Comparison of ENCODE assay signal across 24 cellular contexts in genomic region chr17:82644148-82644547, GRCh38. TPM values are rescaled to one million over a fixed set of nuclear protein-coding genes. Genes with fewer than 3 reads are reported as not detected.
A peak's percentile ranks its signal among the peaks of the same experiment; 100 is the strongest.
DNase-seq lines count a peak whose midpoint lies in the region; ATAC-seq and TF ChIP-seq lines count a peak whose summit lies in the region.
"Had no signal": no experiment of that assay in that cellular context is flagged by ENCODE, and none has a peak within 500 bp of the region (broad histone marks: within the 10 kb centered on the region; RNA-seq: fewer than 3 reads in every experiment).

No MANE protein-coding gene starts in this region.

- no peak for TF ChIP-seq CTCF in DND-41 (IDR thresholded peaks at IDR 0.05; ENCODE audit: borderline replicate concordance, extremely low read depth, low read length, poor library complexity, severe bottlenecking)
- no peak for TF ChIP-seq CTCF in endodermal cell (conservative IDR thresholded peaks at IDR 0.05)
- TF ChIP-seq CTCF in nephron progenitor cell (IDR thresholded peaks at IDR 0.05): no peak
- TF ChIP-seq CTCF in omental fat pad (IDR thresholded peaks at IDR 0.05): no peak

- H3K36me3 ChIP-seq in BLaER1 (peaks cover 67% of the 10 kb centered on the region), DND-41 (ENCODE audit: insufficient read depth, low read length) (peaks cover 65% of the 10 kb centered on the region), endodermal cell (ENCODE audit: control insufficient read depth, insufficient read depth, low read length) (peaks cover 56% of the 10 kb centered on the region)

- H3K27me3 Mint-ChIP-seq in endodermal cell (ENCODE audit: insufficient read depth) (no peaks in the 10 kb centered on the region), nephron progenitor cell (ENCODE audit: low read depth, poor library complexity) (peaks cover 2% of the 10 kb centered on the region)

- H3K27ac Mint-ChIP-seq in endodermal cell (peak overlapping the region; percentile 44), nephron progenitor cell (peak overlapping the region; percentile 78)

- H3K9me3 Mint-ChIP-seq in endodermal cell: no peaks in the 10 kb centered on the region
- H3K9me3 Mint-ChIP-seq in nephron progenitor cell: no peaks in the 10 kb centered on the region
- H3K9me3 Mint-ChIP-seq: CD8-positive, alpha-beta memory T cell had no signal

- H3K4me3 Mint-ChIP-seq in endodermal cell (no peak overlapping the region), nephron progenitor cell (no peak overlapping the region)

- 82 to 97% methylated on average over 2 to 5 of the region's 5 CpGs for WGBS in endodermal cell (ENCODE audit: insufficient coverage in 1 of 2, insufficient read length in 1 of 2), 2 experiments

- H3K79me2 ChIP-seq in DND-41 (ENCODE audit: insufficient read depth, low read length): peaks cover 89% of the 10 kb centered on the region

- H2AFZ ChIP-seq in DND-41 (ENCODE audit: low read depth, low read length): no peak overlapping the region

- H3K27ac ChIP-seq in BLaER1 (no peak overlapping the region), DND-41 (ENCODE audit: low read length) (no peak overlapping the region), endodermal cell (ENCODE audit: low read depth, low read length) (no peak overlapping the region), caudate nucleus (ENCODE audit: low read depth, low read length) (no peak overlapping the region)

- H3K36me3 Mint-ChIP-seq in endodermal cell (ENCODE audit: low read depth): peaks cover 55% of the 10 kb centered on the region
- peaks cover 48% of the 10 kb centered on the region for H3K36me3 Mint-ChIP-seq in nephron progenitor cell (ENCODE audit: low read depth)

- no peak overlapping the region for H3K4me2 ChIP-seq in BLaER1
- H3K4me2 ChIP-seq in DND-41 (ENCODE audit: insufficient read depth, low read length): 0 out of 2 replicates have a peak overlapping the region, but pooled peaks have one; percentile 8

- H4K20me1 ChIP-seq in BLaER1: peaks cover 91% of the 10 kb centered on the region
- peaks cover 71% of the 10 kb centered on the region for H4K20me1 ChIP-seq in DND-41 (ENCODE audit: insufficient read depth, low read length)

- no peak for ATAC-seq in DND-41 (ENCODE audit: insufficient read depth, low read depth)
- no peak for ATAC-seq in HG03457 (IDR thresholded peaks at IDR 0.05; ENCODE audit: unreplicated experiment)
- ATAC-seq in omental fat pad (ENCODE audit: low FRiP score): no peak
- ATAC-seq: HCT116, PC-3 had no signal

- H3K4me3 ChIP-seq in BLaER1 (no peak overlapping the region), DND-41 (ENCODE audit: low read depth in 1 of 2, low read length in 2 of 2) (no peak overlapping the region), endodermal cell (ENCODE audit: low read length) (no peak overlapping the region)

- H3K9me3 ChIP-seq in BLaER1 (no peaks in the 10 kb centered on the region), DND-41 (ENCODE audit: insufficient read depth, low read length, severe bottlenecking) (no peaks in the 10 kb centered on the region), endodermal cell (ENCODE audit: control insufficient read depth, low read length) (no peaks in the 10 kb centered on the region)

- H3K27me3 ChIP-seq in BLaER1 (no peaks in the 10 kb centered on the region), DND-41 (ENCODE audit: insufficient read depth, low read length, poor library complexity) (no peaks in the 10 kb centered on the region), endodermal cell (ENCODE audit: control insufficient read depth, insufficient read depth, low read length, poor library complexity, severe bottlenecking) (no peaks in the 10 kb centered on the region)

- H3K9ac ChIP-seq in BLaER1 (peak overlapping the region; percentile 48; the same call in 1 of the 2 replicates), DND-41 (ENCODE audit: low read depth, low read length) (no peak overlapping the region), endodermal cell (ENCODE audit: extremely low read depth, low read length, poor library complexity, severe bottlenecking) (no peak overlapping the region)

- H3K4me1 ChIP-seq in BLaER1: peaks cover 27% of the 10 kb centered on the region
- peaks cover 27% of the 10 kb centered on the region for H3K4me1 ChIP-seq in DND-41 (ENCODE audit: insufficient read depth, low read length)
- H3K4me1 ChIP-seq in endodermal cell (ENCODE audit: control insufficient read depth, insufficient read depth, low read length): no peaks in the 10 kb centered on the region

- H3K4me1 Mint-ChIP-seq in endodermal cell (peaks cover 4% of the 10 kb centered on the region), nephron progenitor cell (peaks cover 36% of the 10 kb centered on the region)

- DNase-seq in DND-41 (no peak), endodermal cell (no peak), nephron progenitor cell (no peak), T-helper 9 cell (no peak), caudate nucleus (lab: John Stamatoyannopoulos, UW) (no peak), omental fat pad (ENCODE audit: low spot score) (no peak)
- DNase-seq: C1 segment of cervical spinal cord; CD8-positive, alpha-beta memory T cell; DMS 273 treated with DMSO at 0.1 percent for 48 hours; DMS79; Karpas-422; NCI-H1092 treated with DMSO at 0.1 percent for 48 hours; NCI-H1436; NCI-H187; NCI-H2081 treated with DMSO at 0.1 percent for 48 hours; NCI-H446; NCI-H526; NCI-H82; NK-92 treated with Interleukin-12 subunit alpha and Interleukin-12 subunit beta, amount 100 ng/mL, for 24 hours; PC-3; SHP77 had no signal

RNA-seq across cellular contexts. Expression of gene WDR45B, which starts 4.1 kb away (rescaled TPM):
- total RNA-seq in endodermal cell (10 to 100 TPM; 75.3 to 79.1 TPM), omental fat pad (100 to 1,000 TPM in 1 of 4 donors, 10 to 100 TPM in 3; 63.0 to 139 (median 86.0) TPM)
- 79.0 TPM for polyA plus RNA-seq in endodermal cell (2013, experiment 1 of 2)
- 79.4 TPM for polyA plus RNA-seq in endodermal cell (2013, experiment 2 of 2)

RNA-seq across cellular contexts. Expression of gene RAB40B, which starts 54.4 kb away (rescaled TPM):
- total RNA-seq in endodermal cell: 1 to 10 TPM; 1.2 to 4.6 TPM
- 7.2 TPM for polyA plus RNA-seq in endodermal cell (2013, experiment 1 of 2)
- 5.1 TPM for polyA plus RNA-seq in endodermal cell (2013, experiment 2 of 2)
- total RNA-seq in omental fat pad: 10 to 100 TPM in 1 of 4 donors, 1 to 10 TPM in 3; 8.0 to 12.3 (median 9.6) TPM
